22 cellular contexts compared by ENCODE assay signal in the genomic region with DNA sequence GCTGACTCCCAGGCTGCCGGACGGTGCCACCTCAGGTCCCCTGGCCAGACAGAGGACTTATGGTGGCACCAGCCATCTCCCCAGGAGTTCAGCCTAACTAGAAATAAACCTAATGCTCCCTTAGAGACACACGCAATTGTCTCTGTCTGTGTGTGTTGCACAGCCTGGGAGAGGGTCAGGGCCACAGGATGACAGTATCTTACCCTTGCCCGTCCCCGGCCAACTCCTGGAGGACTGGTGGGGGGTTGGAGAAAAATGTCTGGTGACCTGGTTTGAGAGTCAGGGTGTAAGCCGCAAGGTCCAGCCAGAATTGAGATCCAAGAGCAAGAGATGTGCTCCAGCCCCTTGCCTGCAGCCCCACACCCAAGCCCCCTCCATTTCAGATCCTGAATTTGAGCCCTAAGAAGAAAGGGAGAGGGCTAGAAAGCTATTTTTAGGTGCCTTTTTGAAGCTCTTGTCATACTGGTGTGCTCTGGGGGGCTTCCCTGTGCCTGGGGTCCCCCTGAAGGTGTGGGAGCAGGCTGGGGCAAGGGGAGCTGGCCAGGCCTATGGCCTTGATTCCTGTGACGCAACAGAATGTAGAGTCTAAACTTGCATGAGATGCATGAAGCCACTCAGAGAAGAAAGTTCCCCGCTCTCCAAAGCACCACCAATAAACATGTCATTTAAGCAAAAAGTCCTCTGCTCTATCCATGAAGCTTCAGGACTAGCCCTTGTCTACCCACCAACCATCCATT. TPM values are rescaled to one million over a fixed set of nuclear protein-coding genes. Genes with fewer than 3 reads are reported as not detected.
"Had no signal": no experiment of that assay in that cellular context is flagged by ENCODE, and none has a peak within 500 bp of the region (broad histone marks: within the 10 kb centered on the region; RNA-seq: fewer than 3 reads in every experiment).

No MANE protein-coding gene starts in this region.

- H3K27ac ChIP-seq: neural progenitor cell, tibial artery, WERI-Rb-1 had no signal

- DNase-seq: activated CD4-positive, alpha-beta T cell treated with anti-CD3 and anti-CD28 coated beads for 1 hour; activated naive CD4-positive, alpha-beta T cell treated with Interleukin-2 at 50 U/mL for 16 hours; activated naive CD8-positive, alpha-beta T cell treated with anti-CD3 and anti-CD28 coated beads for 36 hours; activated T-cell treated with anti-CD3 and anti-CD28 coated beads, Interleukin-2, amount 50 U/mL, for 1 hour; amygdala; cerebellar nuclear complex; cortex of kidney; retina; stimulated activated CD4-positive, alpha-beta T cell treated with anti-CD3 and anti-CD28 coated beads, Interleukin-4, amount 100 ng/mL, for 1 hour; stimulated activated naive CD4-positive, alpha-beta T cell treated with Interleukin-2 at 50 U/mL for 16 hours; T-cell; tibial artery; WERI-Rb-1 had no signal

- H3K36me3 Mint-ChIP-seq: activated naive CD8-positive, alpha-beta T cell treated with anti-CD3 and anti-CD28 coated beads for 36 hours; memory B cell; neural progenitor cell; T-cell had no signal

- ATAC-seq: mucosa of descending colon, T-cell had no signal

- H3K9me3 ChIP-seq: mucosa of descending colon, tibial artery had no signal

- H2AFZ ChIP-seq: neural progenitor cell had no signal

- H3K4me2 ChIP-seq: neural progenitor cell had no signal

- H3K27me3 Mint-ChIP-seq: activated naive CD8-positive, alpha-beta T cell treated with anti-CD3 and anti-CD28 coated beads for 36 hours; T-cell had no signal

- H3K9me3 Mint-ChIP-seq: activated naive CD8-positive, alpha-beta T cell treated with anti-CD3 and anti-CD28 coated beads for 36 hours; memory B cell; neural progenitor cell; T-cell had no signal

- H3K4me3 ChIP-seq: mucosa of descending colon, neural progenitor cell, tibial artery had no signal

- H3K36me3 ChIP-seq: neural progenitor cell, WERI-Rb-1 had no signal

- H3K4me3 Mint-ChIP-seq: activated naive CD8-positive, alpha-beta T cell treated with anti-CD3 and anti-CD28 coated beads for 36 hours; memory B cell; T-cell had no signal

- H3K27ac Mint-ChIP-seq: activated naive CD8-positive, alpha-beta T cell treated with anti-CD3 and anti-CD28 coated beads for 36 hours; memory B cell; progenitor cell of endocrine pancreas had no signal

RNA-seq across cellular contexts. Expression of a gene that starts 16.7 kb away (rescaled TPM):
- total RNA-seq: activated naive CD8-positive, alpha-beta T cell treated with anti-CD3 and anti-CD28 coated beads for 36 hours; fibroblast of villous mesenchyme; glomerular endothelial cell; omental fat pad; progenitor cell of endocrine pancreas; subcutaneous adipose tissue; T-cell had no signal
- polyA plus RNA-seq: liver had no signal
